In genomic region chr9:112997236-112997941, GRCh38 we compare ENCODE assay signal across 18 cellular contexts. TPM values are rescaled to one million over a fixed set of nuclear protein-coding genes. Genes with fewer than 3 reads are reported as not detected.
"Had no signal": no experiment of that assay in that cellular context is flagged by ENCODE, and none has a peak within 500 bp of the region (broad histone marks: within the 10 kb centered on the region; RNA-seq: fewer than 3 reads in every experiment).

No MANE protein-coding gene starts in this region.

- H3K4me3 ChIP-seq: breast epithelium, left lung, mucosa of descending colon, skin epidermis, upper lobe of left lung had no signal

- H3K27me3 ChIP-seq: breast epithelium, left lung, upper lobe of left lung had no signal

- FAIRE-seq: keratinocyte had no signal

- H3K36me3 ChIP-seq: upper lobe of left lung had no signal

- H3K79me2 ChIP-seq: parathyroid adenoma had no signal

- DNase-seq: activated CD4-positive, CD25-positive, alpha-beta regulatory T cell treated with anti-CD3 and anti-CD28 coated beads, Interleukin-2, amount 50 U/mL, for 72 hours; activated naive CD8-positive, alpha-beta T cell treated with anti-CD3 and anti-CD28 coated beads for 36 hours; anterior cingulate cortex; dermis blood vessel endothelial cell; left lung; mammary epithelial cell; mucosa of descending colon; naive thymus-derived CD8-positive, alpha-beta T cell; stimulated activated CD4-positive, alpha-beta T cell treated with anti-CD3 and anti-CD28 coated beads, Interleukin-15, amount 100 ng/mL, for 24 hours; stimulated activated CD4-positive, alpha-beta T cell treated with anti-CD3 and anti-CD28 coated beads, Interleukin-4, amount 100 ng/mL, for 4 hours; stimulated activated CD8-positive, alpha-beta memory T cell treated with anti-CD3 and anti-CD28 coated beads, Interleukin-4, amount 100 ng/mL, for 48 hours; stimulated activated naive CD4-positive, alpha-beta T cell treated with Interleukin-2 at 50 U/mL for 16 hours; upper lobe of left lung had no signal

- H3K9ac ChIP-seq: parathyroid adenoma had no signal

- H3K27ac ChIP-seq: breast epithelium, left lung, parathyroid adenoma, skin epidermis, upper lobe of left lung had no signal

- H3K4me1 ChIP-seq: breast epithelium, left lung, parathyroid adenoma, upper lobe of left lung had no signal

- H2AFZ ChIP-seq: parathyroid adenoma had no signal

- ATAC-seq: left lung; mucosa of descending colon; naive thymus-derived CD8-positive, alpha-beta T cell had no signal

RNA-seq across cellular contexts. Expression of gene ZNF883, which starts 14.6 kb away (rescaled TPM):
- total RNA-seq: activated T-helper 1 cell treated with anti-CD3 and anti-CD28 coated beads, Interleukin-12 subunit alpha, Interleukin-12 subunit beta, Interleukin-2, Interleukin-4 antibody, amounts not matched to agents 30 ng/mL and 10 ng/mL and 1 ng/mL, durations not matched to agents 14 hours and 24 hours and 36 hours had no signal
